In genomic region chr2:64275174-64275466, GRCh38 we compare ENCODE assay signal across 19 cellular contexts.
DNase-seq lines count a peak whose midpoint lies in the region; ATAC-seq, FAIRE-seq and TF ChIP-seq lines count a peak whose summit lies in the region.
"Had no signal": no experiment of that assay in that cellular context is flagged by ENCODE, and none has a peak within 500 bp of the region (broad histone marks: within the 10 kb centered on the region; RNA-seq: fewer than 3 reads in every experiment).

No MANE protein-coding gene starts in this region.

- peaks cover 62% of the 10 kb centered on the region for H3F3A ChIP-seq in PC-9 (ENCODE audit: insufficient read depth, low read depth)

- H3K4me1 ChIP-seq in BLaER1 treated with 17β-estradiol and CSF1 and Interleukin-3, amounts not matched to agents 10 nM and 100 nM = peaks cover 26 to 83% (median 70%) of the 10 kb centered on the region in 10 experiments
- H3K4me1 ChIP-seq in PC-9 (replicated peaks; ENCODE audit: insufficient read depth) (peaks cover 70% of the 10 kb centered on the region), pancreas (peaks cover 0 to 14% (median 12%) of the 10 kb centered on the region in 3 donors)
- H3K4me1 ChIP-seq: HAP-1 had no signal

- intact Hi-C loops in PC-9 (cut with micrococcal nuclease; ENCODE audit: unreplicated experiment) = loop anchor here (10.0 kb wide), 3 partner anchors 430 to 560 kb away; partner anchors contain the start of gene UGP2
- intact Hi-C loops in dendritic cell treated with granulocyte-macrophage colony-stimulating factor and Interleukin-4, amounts not matched to agents 40 ng/mL and 50 ng/mL, for 4 days (cut with micrococcal nuclease) = loop anchor here (5.0 kb wide), 1 partner anchor 63 kb away; no protein-coding TSS in a partner anchor
- intact Hi-C loops in pancreas (cut with DNase I) = no loop called here

- H3K36me3 Mint-ChIP-seq in dendritic cell treated with granulocyte-macrophage colony-stimulating factor and Interleukin-4, amounts not matched to agents 40 ng/mL and 50 ng/mL, for 4 days (ENCODE audit: low read depth) = no peaks in the 10 kb centered on the region
- H3K36me3 Mint-ChIP-seq in mesothelial cell of epicardium = peaks cover 2% of the 10 kb centered on the region

- H3K9me2 ChIP-seq in PC-9 (ENCODE audit: insufficient read depth) = no peaks in the 10 kb centered on the region

- POLR2A ChIA-PET in PC-9 (lab: Charles Lee; ENCODE audit: unreplicated experiment) = interaction anchor here (0.7 kb wide), 1 partner anchor 71 kb away, joined by 4 read pairs; no protein-coding TSS in a partner anchor

- peak overlapping the region; percentile 82 for H3K27ac Mint-ChIP-seq in dendritic cell treated with granulocyte-macrophage colony-stimulating factor and Interleukin-4, amounts not matched to agents 40 ng/mL and 50 ng/mL, for 4 days
- no peak overlapping the region for H3K27ac Mint-ChIP-seq in mesothelial cell of epicardium

- TF ChIP-seq CTCF in PC-9 (conservative IDR thresholded peaks at IDR 0.05) = no peak
- TF ChIP-seq CTCF in pancreas (IDR thresholded peaks at IDR 0.05) = no peak
- no peak for TF ChIP-seq CTCF in mesothelial cell of epicardium (IDR thresholded peaks at IDR 0.05; ENCODE audit: unreplicated experiment)

- no peak overlapping the region for H2AFZ ChIP-seq in PC-9

- H3K9me3 Mint-ChIP-seq in dendritic cell treated with granulocyte-macrophage colony-stimulating factor and Interleukin-4, amounts not matched to agents 40 ng/mL and 50 ng/mL, for 4 days = peaks cover 14% of the 10 kb centered on the region
- H3K9me3 Mint-ChIP-seq in mesothelial cell of epicardium = peaks cover 7% of the 10 kb centered on the region

- H3K4me3 ChIP-seq in BLaER1 treated with 17β-estradiol and CSF1 and Interleukin-3, amounts not matched to agents 10 nM and 100 nM = peak overlapping the region in 6 of 10 experiments; percentile 47 to 70 (median 56); a peak in 9 of 20 replicates
- H3K4me3 ChIP-seq in PC-9 (no peak overlapping the region), pancreas (no peak overlapping the region)
- H3K4me3 ChIP-seq: BLaER1, HAP-1 had no signal

- H3K27ac ChIP-seq in BLaER1 treated with 17β-estradiol and CSF1 and Interleukin-3, amounts not matched to agents 10 nM and 100 nM = peak overlapping the region in 9 of 11 experiments; percentile 75 to 97 (median 92); a peak in 17 of 22 replicates
- H3K27ac ChIP-seq in PC-9 = peak overlapping the region; percentile 93
- no peak overlapping the region for H3K27ac ChIP-seq in pancreas
- H3K27ac ChIP-seq: BLaER1 had no signal

- CTCF ChIA-PET in PC-9 (lab: Charles Lee) = no interaction called here

- no peak for ATAC-seq in pancreas
- ATAC-seq in HG03025 (IDR thresholded peaks at IDR 0.05; ENCODE audit: low FRiP score, unreplicated experiment) = no peak
- ATAC-seq in HG03460 (IDR thresholded peaks at IDR 0.05; ENCODE audit: unreplicated experiment) = no peak
- ATAC-seq: PC-3, Right ventricle myocardium inferior had no signal

- no peaks in the 10 kb centered on the region for H3K27me3 ChIP-seq in BLaER1 treated with 17β-estradiol and CSF1 and Interleukin-3, amounts not matched to agents 10 nM and 100 nM
- H3K27me3 ChIP-seq in PC-9 (ENCODE audit: insufficient read depth, low read depth) = no peaks in the 10 kb centered on the region
- H3K27me3 ChIP-seq in pancreas = no peaks in the 10 kb centered on the region
- H3K27me3 ChIP-seq: BLaER1 had no signal

- no peaks in the 10 kb centered on the region for H3K27me3 Mint-ChIP-seq in dendritic cell treated with granulocyte-macrophage colony-stimulating factor and Interleukin-4, amounts not matched to agents 40 ng/mL and 50 ng/mL, for 4 days
- no peaks in the 10 kb centered on the region for H3K27me3 Mint-ChIP-seq in mesothelial cell of epicardium (ENCODE audit: low read depth)

- peak; percentile 71 for FAIRE-seq in pancreas (lab: Jason Lieb, UNC)

- peaks cover 64% of the 10 kb centered on the region for H3K4me1 Mint-ChIP-seq in dendritic cell treated with granulocyte-macrophage colony-stimulating factor and Interleukin-4, amounts not matched to agents 40 ng/mL and 50 ng/mL, for 4 days (ENCODE audit: low read depth)
- H3K4me1 Mint-ChIP-seq in mesothelial cell of epicardium = peaks cover 56% of the 10 kb centered on the region

- peak overlapping the region in 5 of 11 experiments; percentile 50 to 86 (median 83); a peak in 7 of 22 replicates for H3K9ac ChIP-seq in BLaER1 treated with 17β-estradiol and CSF1 and Interleukin-3, amounts not matched to agents 10 nM and 100 nM
- H3K9ac ChIP-seq: BLaER1 had no signal

- no TSS peak for BruUV-seq in PC-9 (replicated peaks; lab: Mats Ljungman, UMichigan)

- no peaks in the 10 kb centered on the region for H3K79me2 ChIP-seq in PC-9 (ENCODE audit: low read depth)

- DNase-seq in PC-9 (no peak), pancreas (no peak), mesothelial cell of epicardium (ENCODE audit: low spot score in 2 of 2, unreplicated experiment in 2 of 2) (no peak), COLO668 (lab: John Stamatoyannopoulos, UW; ENCODE audit: unreplicated experiment) (no peak)
- DNase-seq: DMS153, EL, NCI-H1436 treated with DMSO at 0.1 percent for 48 hours, NCI-H2029 treated with DMSO at 0.1 percent for 48 hours, NCI-H2171 treated with DMSO at 0.1 percent for 48 hours, NCI-H446 treated with DMSO at 0.1 percent for 48 hours, NCI-H748 treated with DMSO at 0.1 percent for 48 hours had no signal

- H3K36me3 ChIP-seq in BLaER1 treated with 17β-estradiol and CSF1 and Interleukin-3, amounts not matched to agents 10 nM and 100 nM = peaks cover 0 to 9% (median 0%) of the 10 kb centered on the region in 11 experiments; a peak in 2 of 22 replicates
- no peaks in the 10 kb centered on the region for H3K36me3 ChIP-seq in PC-9 (ENCODE audit: low read depth)
- no peaks in the 10 kb centered on the region for H3K36me3 ChIP-seq in pancreas
- H3K36me3 ChIP-seq: BLaER1, HAP-1 had no signal

- H3K4me2 ChIP-seq in BLaER1 treated with 17β-estradiol and CSF1 and Interleukin-3, amounts not matched to agents 10 nM and 100 nM = peak overlapping the region in 7 of 11 experiments; percentile 87 to 92 (median 91); a peak in 14 of 22 replicates
- peak overlapping the region; percentile 74 for H3K4me2 ChIP-seq in PC-9
- H3K4me2 ChIP-seq: BLaER1 had no signal

- H4K20me1 ChIP-seq in BLaER1 treated with 17β-estradiol and CSF1 and Interleukin-3, amounts not matched to agents 10 nM and 100 nM = no peaks in the 10 kb centered on the region
- H4K20me1 ChIP-seq in PC-9 (ENCODE audit: insufficient read depth) = no peaks in the 10 kb centered on the region
- H4K20me1 ChIP-seq: BLaER1 had no signal

- H3K9me3 ChIP-seq in BLaER1 treated with 17β-estradiol and CSF1 and Interleukin-3, amounts not matched to agents 10 nM and 100 nM (replicated peaks in 1 of 11) = peaks cover 0 to 15% (median 9%) of the 10 kb centered on the region in 11 experiments; a peak in 15 of 22 replicates
- H3K9me3 ChIP-seq in PC-9 (ENCODE audit: insufficient read depth, low read depth) (peaks cover 7% of the 10 kb centered on the region; the same call in 1 of the 2 replicates), pancreas (no peaks in the 10 kb centered on the region)
- H3K9me3 ChIP-seq: BLaER1, HAP-1 had no signal

- no peak overlapping the region for H3K4me3 Mint-ChIP-seq in dendritic cell treated with granulocyte-macrophage colony-stimulating factor and Interleukin-4, amounts not matched to agents 40 ng/mL and 50 ng/mL, for 4 days
- H3K4me3 Mint-ChIP-seq in mesothelial cell of epicardium = no peak overlapping the region

Comparison
In these comparisons a context has a peak if more than half of its experiments do, and no peak if none do; other contexts are left out.
1. H3K27ac ChIP-seq: peak in BLaER1 treated with 17β-estradiol and CSF1 and Interleukin-3, amounts not matched to agents 10 nM and 100 nM (9 of 11) and PC-9 (single experiment); none in pancreas (0 of 4).
2. H3K4me3 ChIP-seq: peak in BLaER1 treated with 17β-estradiol and CSF1 and Interleukin-3, amounts not matched to agents 10 nM and 100 nM (6 of 10); none in PC-9 (single experiment) and pancreas (0 of 4).
3. intact Hi-C loops: an anchor here in PC-9 (10.0 kb wide) and dendritic cell treated with granulocyte-macrophage colony-stimulating factor and Interleukin-4, amounts not matched to agents 40 ng/mL and 50 ng/mL, for 4 days (5.0 kb wide); none called in pancreas.